10 cellular contexts compared by ENCODE assay signal in the genomic region with DNA sequence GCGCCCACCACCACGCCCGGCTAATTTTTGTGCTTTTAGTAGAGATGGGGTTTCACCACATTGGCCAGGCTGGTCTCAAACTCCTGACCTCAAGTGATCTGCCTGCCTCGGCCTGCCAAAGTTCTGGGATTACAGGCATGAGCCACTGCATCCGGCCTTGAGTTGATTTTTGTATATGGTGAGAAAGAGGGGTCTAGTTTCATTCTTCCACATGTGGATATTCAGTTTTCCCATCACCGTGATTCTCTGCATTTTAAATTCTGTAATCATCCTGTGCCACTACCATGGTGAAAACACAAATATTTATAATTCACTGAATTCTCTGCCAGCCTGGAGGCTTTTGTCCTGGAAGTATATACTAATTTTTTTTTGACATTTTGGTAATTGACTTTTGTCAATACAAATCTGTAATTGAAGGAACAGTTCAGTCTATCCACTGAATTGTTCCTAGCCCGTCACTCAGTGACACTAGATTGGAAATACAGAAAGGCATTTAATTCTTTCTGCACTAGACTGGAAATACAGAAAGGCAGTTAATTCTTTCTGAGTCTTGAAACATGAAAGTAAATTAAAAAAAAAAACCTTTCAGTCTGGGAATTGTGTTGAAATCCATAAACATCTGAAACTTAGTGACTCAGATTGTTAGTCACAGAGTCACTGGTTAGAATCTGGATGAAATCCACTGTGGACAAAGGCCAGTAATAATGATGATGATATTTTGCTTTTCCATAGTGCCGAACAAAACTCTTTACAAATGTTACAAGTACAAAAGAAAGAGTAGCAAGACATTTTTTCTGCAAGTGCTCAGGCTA. TPM values are rescaled to one million over a fixed set of nuclear protein-coding genes. Genes with fewer than 3 reads are reported as not detected.
A peak's percentile ranks its signal among the peaks of the same experiment; 100 is the strongest.
DNase-seq lines count a peak whose midpoint lies in the region; ATAC-seq, FAIRE-seq and TF ChIP-seq lines count a peak whose summit lies in the region.
"Had no signal": no experiment of that assay in that cellular context is flagged by ENCODE, and none has a peak within 500 bp of the region (broad histone marks: within the 10 kb centered on the region; RNA-seq: fewer than 3 reads in every experiment).

No MANE protein-coding gene starts in this region.

- TF ChIP-seq CTCF in liver (IDR thresholded peaks at IDR 0.05; ENCODE audit: low read depth, low read length, missing input control) (no peak), HepG2 (CRISPR knock-in tag; IDR thresholded peaks at IDR 0.05) (no peak), epithelial cell of proximal tubule (conservative IDR thresholded peaks at IDR 0.05; ENCODE audit: low read depth, low read length) (no peak), type B pancreatic cell (conservative IDR thresholded peaks at IDR 0.05) (no peak)

- no peak overlapping the region for H3K4me3 ChIP-seq in liver (ENCODE audit: low read depth in 1 of 3, low read length in 3 of 3)
- no peak overlapping the region for H3K4me3 ChIP-seq in HepG2 (replicated peaks in 1 of 3; ENCODE audit: insufficient read depth in 1 of 3, low read depth in 2 of 3, low read length in 3 of 3)
- no peak overlapping the region for H3K4me3 ChIP-seq in epithelial cell of proximal tubule (ENCODE audit: low read depth, low read length)
- H3K4me3 ChIP-seq in muscle layer of duodenum (ENCODE audit: low read depth in 1 of 2, low read length in 2 of 2): no peak overlapping the region

- no peak overlapping the region for H3K4me3 Mint-ChIP-seq in type B pancreatic cell
- H3K4me3 Mint-ChIP-seq: activated CD4-positive, alpha-beta memory T cell treated with anti-CD3 and anti-CD28 coated beads, Interleukin-2, amount 10 ng/mL, durations not matched to agents 7 days and 5 days had no signal

- H3K9me3 ChIP-seq in liver (ENCODE audit: control insufficient read depth in 4 of 4, low read length in 3 of 4): no peaks in the 10 kb centered on the region
- no peaks in the 10 kb centered on the region for H3K9me3 ChIP-seq in HepG2 (ENCODE audit: low read length)
- no peaks in the 10 kb centered on the region for H3K9me3 ChIP-seq in muscle layer of duodenum (ENCODE audit: control insufficient read depth in 1 of 2, low read length in 2 of 2)

- DNase-seq in HepG2 (ENCODE audit: low spot score): no peak
- peak; percentile 63 for DNase-seq in epithelial cell of proximal tubule (ENCODE audit: low read depth)
- DNase-seq in RPMI8226: no peak
- DNase-seq in GM12891 (ENCODE audit: insufficient read length, low spot score): no peak
- no peak for DNase-seq in type B pancreatic cell (ENCODE audit: extremely low spot score, unreplicated experiment)
- no peak for DNase-seq in GM19238 (ENCODE audit: insufficient read length, low spot score)
- DNase-seq: activated CD4-positive, alpha-beta memory T cell treated with anti-CD3 and anti-CD28 coated beads, Interleukin-2, amount 10 ng/mL, durations not matched to agents 7 days and 5 days; AML-193 had no signal

- no peaks in the 10 kb centered on the region for H4K20me1 ChIP-seq in HepG2 (ENCODE audit: insufficient read depth, low read length)

- TF ChIP-seq EP300 in HepG2 (IDR thresholded peaks at IDR 0.05; ENCODE audit: low read depth in 2 of 2, low read length in 2 of 2) (no peak), HepG2 (CRISPR knock-in tag; IDR thresholded peaks at IDR 0.05; ENCODE audit: borderline replicate concordance) (no peak)

- no peaks in the 10 kb centered on the region for H3K9me3 Mint-ChIP-seq in type B pancreatic cell
- H3K9me3 Mint-ChIP-seq: activated CD4-positive, alpha-beta memory T cell treated with anti-CD3 and anti-CD28 coated beads, Interleukin-2, amount 10 ng/mL, durations not matched to agents 7 days and 5 days had no signal

- no peak overlapping the region for H3K4me2 ChIP-seq in HepG2 (ENCODE audit: low read depth, low read length)

- H3K27ac ChIP-seq in liver (ENCODE audit: low read depth in 1 of 2, low read length in 2 of 2) (peak overlapping the region; percentile 38 to 48), HepG2 (ENCODE audit: extremely low read length, insufficient read depth, low read length) (no peak overlapping the region), muscle layer of duodenum (ENCODE audit: low read length) (peak overlapping the region; percentile 65)

- BruUV-seq in HepG2 (replicated peaks; lab: Mats Ljungman, UMichigan): no TSS peak

- no peaks in the 10 kb centered on the region for H3K36me3 Mint-ChIP-seq in type B pancreatic cell

- H3K27ac Mint-ChIP-seq in type B pancreatic cell: no peak overlapping the region
- H3K27ac Mint-ChIP-seq: activated CD4-positive, alpha-beta memory T cell treated with anti-CD3 and anti-CD28 coated beads, Interleukin-2, amount 10 ng/mL, durations not matched to agents 7 days and 5 days had no signal

- FAIRE-seq in HepG2 (lab: Jason Lieb, UNC) (no peak), GM12891 (lab: Jason Lieb, UNC) (no peak)

- H3K9ac ChIP-seq in liver (ENCODE audit: low read depth in 1 of 2, low read length in 2 of 2) (no peak overlapping the region), HepG2 (ENCODE audit: insufficient read depth, low read depth, low read length) (no peak overlapping the region)

- no peaks in the 10 kb centered on the region for H3K79me2 ChIP-seq in HepG2 (ENCODE audit: insufficient read depth, low read length)

- H3K4me1 ChIP-seq in liver (ENCODE audit: control insufficient read depth in 4 of 4, insufficient read depth in 4 of 4, low read length in 3 of 4) (peaks cover 2 to 11% (median 6%) of the 10 kb centered on the region in 4 donors), HepG2 (ENCODE audit: insufficient read depth, low read length) (peaks cover 7% of the 10 kb centered on the region), muscle layer of duodenum (ENCODE audit: control insufficient read depth in 1 of 2, insufficient read depth in 2 of 2, low read length in 2 of 2) (peaks cover 0 to 9% of the 10 kb centered on the region in 2 donors)

- TF ChIP-seq RAD21 in liver (IDR thresholded peaks at IDR 0.05) (no peak), HepG2 (CRISPR knock-in tag; IDR thresholded peaks at IDR 0.05) (no peak)

- H3K4me1 Mint-ChIP-seq in type B pancreatic cell (ENCODE audit: unreplicated experiment): peaks cover 13% of the 10 kb centered on the region

- ATAC-seq in HepG2: no peak

- intact Hi-C loops in HepG2 (cut with micrococcal nuclease; ENCODE audit: unreplicated experiment): no loop called here

- H3K27me3 Mint-ChIP-seq in type B pancreatic cell: no peaks in the 10 kb centered on the region

- POLR2A ChIA-PET in HepG2 (lab: Yijun Ruan, JAX): no interaction called here

- H3K27me3 ChIP-seq in liver (ENCODE audit: control insufficient read depth in 4 of 4, insufficient read depth in 4 of 4, low read length in 3 of 4) (no peaks in the 10 kb centered on the region), HepG2 (ENCODE audit: control insufficient read depth in 1 of 2, insufficient read depth in 2 of 2, low read length in 2 of 2) (no peaks in the 10 kb centered on the region), muscle layer of duodenum (ENCODE audit: low read depth, low read length) (no peaks in the 10 kb centered on the region)

- WGBS in liver: 89% methylated on average over 8 of the region's 8 CpGs
- 71% methylated on average over 8 of the region's 8 CpGs for WGBS in HepG2 (ENCODE audit: low lambda C conversion rate)

- no peak overlapping the region for H2AFZ ChIP-seq in HepG2 (ENCODE audit: low read length)

- no peaks in the 10 kb centered on the region for H3K36me3 ChIP-seq in liver (ENCODE audit: control insufficient read depth in 4 of 4, insufficient read depth in 3 of 4, low read depth in 1 of 4, low read length in 3 of 4)
- H3K36me3 ChIP-seq in HepG2 (replicated peaks in 1 of 2; ENCODE audit: control insufficient read depth in 1 of 2, insufficient read depth in 2 of 2, low read length in 2 of 2): no peaks in the 10 kb centered on the region
- H3K36me3 ChIP-seq in muscle layer of duodenum (ENCODE audit: control insufficient read depth in 1 of 2, insufficient read depth in 2 of 2, low read length in 2 of 2): no peaks in the 10 kb centered on the region

- CTCF ChIA-PET in HepG2 (lab: Yijun Ruan, JAX; ENCODE audit: low intra/inter-chr PET ratio, low total read pairs): no interaction called here

- in situ Hi-C loops in HepG2 (cut with HindIII; ENCODE audit: extremely low pct_ligation_motif_present, low pct_unique_long_range_greater_than_20kb): no loop called here

- no peak for TF ChIP-seq POLR2A in HepG2 (IDR thresholded peaks at IDR 0.05; ENCODE audit: insufficient read depth in 1 of 2, low read depth in 2 of 2, low read length in 2 of 2)
- TF ChIP-seq POLR2A in GM12891 (IDR thresholded peaks at IDR 0.05; ENCODE audit: low read depth, low read length): no peak

RNA-seq across cellular contexts. Expression of a gene that starts 5.4 kb away (rescaled TPM):
- total RNA-seq in liver: 1 to 10 TPM; 1.1 to 3.1 TPM
- 1 to 10 TPM in 1 of 2 donors, under 1 TPM in 1; 0.93 to 2.7 TPM for polyA plus RNA-seq in liver
- not detected in 2 replicates for total RNA-seq in HepG2 (2016; rRNA removed; fragmentation: Illumina TruSeq; extraction: Trizol)
- total RNA-seq in HepG2 (2016; cell fraction: cytosol; rRNA removed; fragmentation: Illumina TruSeq; extraction: Trizol; ENCODE audit: low read depth): not detected in 2 replicates
- total RNA-seq in HepG2 (2016; cell fraction: insoluble cytoplasmic fraction; rRNA removed; fragmentation: Illumina TruSeq; extraction: Trizol): not detected in 2 replicates
- total RNA-seq in HepG2 (2016; cell fraction: membrane; rRNA removed; fragmentation: Illumina TruSeq; extraction: Trizol): not detected in 2 replicates
- not detected in 2 replicates for total RNA-seq in HepG2 (2016; cell fraction: nucleus; rRNA removed; fragmentation: Illumina TruSeq; extraction: Trizol)
- polyA plus RNA-seq in HepG2 (2011; rRNA removed): not detected in 2 replicates
- not detected in 2 replicates for polyA plus RNA-seq in HepG2 (2011; cell fraction: cytosol; rRNA removed)
- not detected in 2 replicates for polyA plus RNA-seq in HepG2 (2011; cell fraction: nucleus; rRNA removed)
- not detected in 2 replicates for polyA plus RNA-seq in HepG2 (2012)
- polyA plus RNA-seq in HepG2 (2016; cell fraction: cytosol; fragmentation: Illumina TruSeq; extraction: Trizol; ENCODE audit: low read depth): not detected in 2 replicates
- not detected in 2 replicates for polyA plus RNA-seq in HepG2 (2016; cell fraction: insoluble cytoplasmic fraction; fragmentation: Illumina TruSeq; extraction: Trizol; ENCODE audit: low read depth)
- polyA plus RNA-seq in HepG2 (2016; cell fraction: membrane; fragmentation: Illumina TruSeq; extraction: Trizol; ENCODE audit: low read depth): not detected in 2 replicates
- polyA plus RNA-seq in HepG2 (2016; cell fraction: nucleus; fragmentation: Illumina TruSeq; extraction: Trizol; ENCODE audit: insufficient read depth, low read depth): not detected in 2 replicates
- polyA minus RNA-seq in HepG2 (2011; rRNA and poly(A)+ RNA removed; ENCODE audit: low replicate concordance): 5.6 TPM in 1 of 2 replicates, not detected in the other
- polyA minus RNA-seq in HepG2 (2011; cell fraction: cytosol; rRNA and poly(A)+ RNA removed): not detected in 2 replicates
- not detected in 2 replicates for polyA minus RNA-seq in HepG2 (2011; cell fraction: nucleus; rRNA and poly(A)+ RNA removed)
- 25.7 and 27.8 TPM in 2 replicates for total RNA-seq in epithelial cell of proximal tubule
- 1.2 TPM for polyA plus RNA-seq in GM12891 (2012; ENCODE audit: low read depth, missing spikeins)
- 12.4 and 22.9 TPM in 2 replicates for total RNA-seq in type B pancreatic cell (ENCODE audit: low replicate concordance)

RNA-seq across cellular contexts. Expression of a gene that starts 58.1 kb away (rescaled TPM):
- total RNA-seq in liver (under 1 TPM; 0.08 to 0.14 TPM), HepG2 (2016; rRNA removed; fragmentation: Illumina TruSeq; extraction: Trizol) (0.15 and 0.21 TPM in 2 replicates), epithelial cell of proximal tubule (not detected in 2 replicates), type B pancreatic cell (ENCODE audit: low replicate concordance) (1.6 and 7.2 TPM in 2 replicates)
- polyA plus RNA-seq in liver (under 1 TPM; 0.13 to 0.15 TPM), HepG2 (2011; rRNA removed) (0.10 and 0.15 TPM in 2 replicates)
- 0.26 TPM in 1 of 2 replicates, not detected in the other for total RNA-seq in HepG2 (2016; cell fraction: cytosol; rRNA removed; fragmentation: Illumina TruSeq; extraction: Trizol; ENCODE audit: low read depth)
- 0.19 TPM in 1 of 2 replicates, not detected in the other for total RNA-seq in HepG2 (2016; cell fraction: insoluble cytoplasmic fraction; rRNA removed; fragmentation: Illumina TruSeq; extraction: Trizol)
- total RNA-seq in HepG2 (2016; cell fraction: membrane; rRNA removed; fragmentation: Illumina TruSeq; extraction: Trizol): 0.12 and 0.38 TPM in 2 replicates
- not detected in 2 replicates for total RNA-seq in HepG2 (2016; cell fraction: nucleus; rRNA removed; fragmentation: Illumina TruSeq; extraction: Trizol)
- 0.04 and 0.05 TPM in 2 replicates for polyA plus RNA-seq in HepG2 (2011; cell fraction: cytosol; rRNA removed)
- polyA plus RNA-seq in HepG2 (2011; cell fraction: nucleus; rRNA removed): 0.05 and 0.16 TPM in 2 replicates
- 0.17 and 0.30 TPM in 2 replicates for polyA plus RNA-seq in HepG2 (2012)
- polyA plus RNA-seq in HepG2 (2016; cell fraction: cytosol; fragmentation: Illumina TruSeq; extraction: Trizol; ENCODE audit: low read depth): not detected in 2 replicates
- 0.23 TPM in 1 of 2 replicates, not detected in the other for polyA plus RNA-seq in HepG2 (2016; cell fraction: insoluble cytoplasmic fraction; fragmentation: Illumina TruSeq; extraction: Trizol; ENCODE audit: low read depth)
- 0.16 and 0.21 TPM in 2 replicates for polyA plus RNA-seq in HepG2 (2016; cell fraction: membrane; fragmentation: Illumina TruSeq; extraction: Trizol; ENCODE audit: low read depth)
- not detected in 2 replicates for polyA plus RNA-seq in HepG2 (2016; cell fraction: nucleus; fragmentation: Illumina TruSeq; extraction: Trizol; ENCODE audit: insufficient read depth, low read depth)
- 0.04 and 0.05 TPM in 2 replicates for polyA minus RNA-seq in HepG2 (2011; rRNA and poly(A)+ RNA removed; ENCODE audit: low replicate concordance)
- polyA minus RNA-seq in HepG2 (2011; cell fraction: cytosol; rRNA and poly(A)+ RNA removed): not detected in 2 replicates
- polyA minus RNA-seq in HepG2 (2011; cell fraction: nucleus; rRNA and poly(A)+ RNA removed): 0.52 and 0.62 TPM in 2 replicates
- polyA plus RNA-seq in GM12891 (2012; ENCODE audit: low read depth, missing spikeins): not detected
- total RNA-seq: activated CD4-positive, alpha-beta memory T cell treated with anti-CD3 and anti-CD28 coated beads, Interleukin-2, amount 10 ng/mL, durations not matched to agents 7 days and 5 days had no signal

RNA-seq across cellular contexts. Expression of a gene that starts 58.6 kb away (rescaled TPM):
- total RNA-seq in liver: 1 to 10 TPM; 8.0 to 8.2 TPM
- polyA plus RNA-seq in liver: 1 to 10 TPM; 5.0 to 7.5 TPM
- 3.8 and 7.3 TPM in 2 replicates for total RNA-seq in HepG2 (2016; rRNA removed; fragmentation: Illumina TruSeq; extraction: Trizol)
- total RNA-seq in HepG2 (2016; cell fraction: cytosol; rRNA removed; fragmentation: Illumina TruSeq; extraction: Trizol; ENCODE audit: low read depth): 0.30 and 0.44 TPM in 2 replicates
- total RNA-seq in HepG2 (2016; cell fraction: insoluble cytoplasmic fraction; rRNA removed; fragmentation: Illumina TruSeq; extraction: Trizol): 3.6 and 6.9 TPM in 2 replicates
- 1.1 and 1.6 TPM in 2 replicates for total RNA-seq in HepG2 (2016; cell fraction: membrane; rRNA removed; fragmentation: Illumina TruSeq; extraction: Trizol)
- 2.2 and 2.3 TPM in 2 replicates for total RNA-seq in HepG2 (2016; cell fraction: nucleus; rRNA removed; fragmentation: Illumina TruSeq; extraction: Trizol)
- polyA plus RNA-seq in HepG2 (2011; rRNA removed): 1.2 and 1.3 TPM in 2 replicates
- polyA plus RNA-seq in HepG2 (2011; cell fraction: cytosol; rRNA removed): 0.52 and 0.96 TPM in 2 replicates
- 0.29 and 0.36 TPM in 2 replicates for polyA plus RNA-seq in HepG2 (2011; cell fraction: nucleus; rRNA removed)
- polyA plus RNA-seq in HepG2 (2012): 1.8 and 3.0 TPM in 2 replicates
- 0.23 and 0.27 TPM in 2 replicates for polyA plus RNA-seq in HepG2 (2016; cell fraction: cytosol; fragmentation: Illumina TruSeq; extraction: Trizol; ENCODE audit: low read depth)
- polyA plus RNA-seq in HepG2 (2016; cell fraction: insoluble cytoplasmic fraction; fragmentation: Illumina TruSeq; extraction: Trizol; ENCODE audit: low read depth): 6.1 and 6.5 TPM in 2 replicates
- 0.58 and 0.65 TPM in 2 replicates for polyA plus RNA-seq in HepG2 (2016; cell fraction: membrane; fragmentation: Illumina TruSeq; extraction: Trizol; ENCODE audit: low read depth)
- polyA plus RNA-seq in HepG2 (2016; cell fraction: nucleus; fragmentation: Illumina TruSeq; extraction: Trizol; ENCODE audit: insufficient read depth, low read depth): 1.6 and 1.8 TPM in 2 replicates
- 0.42 and 0.75 TPM in 2 replicates for polyA minus RNA-seq in HepG2 (2011; rRNA and poly(A)+ RNA removed; ENCODE audit: low replicate concordance)
- 1.3 and 2.0 TPM in 2 replicates for polyA minus RNA-seq in HepG2 (2011; cell fraction: cytosol; rRNA and poly(A)+ RNA removed)
- polyA minus RNA-seq in HepG2 (2011; cell fraction: nucleus; rRNA and poly(A)+ RNA removed): 1.7 and 1.8 TPM in 2 replicates
- 0.58 and 2.4 TPM in 2 replicates for total RNA-seq in epithelial cell of proximal tubule
- 1.9 TPM for polyA plus RNA-seq in GM12891 (2012; ENCODE audit: low read depth, missing spikeins)
- total RNA-seq in type B pancreatic cell (ENCODE audit: low replicate concordance): 5.9 and 10.2 TPM in 2 replicates
